Comparison of ENCODE assay signal across 24 cellular contexts in genomic region chr1:67754526-67754920, GRCh38.
DNase-seq lines count a peak whose midpoint lies in the region; ATAC-seq, FAIRE-seq and TF ChIP-seq lines count a peak whose summit lies in the region.
"Had no signal": no experiment of that assay in that cellular context is flagged by ENCODE, and none has a peak within 500 bp of the region (broad histone marks: within the 10 kb centered on the region; RNA-seq: fewer than 3 reads in every experiment).

No MANE protein-coding gene starts in this region.

- no peaks in the 10 kb centered on the region for H3K27me3 ChIP-seq in esophagus (ENCODE audit: control insufficient read depth in 1 of 2, insufficient read depth in 2 of 2, low read length in 2 of 2)
- H3K27me3 ChIP-seq: heart right ventricle, sigmoid colon, uterus had no signal

- DNase-seq in GM12891 (ENCODE audit: insufficient read length, low spot score) = no peak
- no peak for DNase-seq in posterior cingulate gyrus
- DNase-seq in HuH-7 (ENCODE audit: low spot score) = no peak
- DNase-seq: activated B cell treated with CpG ODN at 0.5 μM for 24 hours; activated gamma-delta T cell; CD4-positive, alpha-beta memory T cell; DMS53; heart right ventricle; midbrain; NCI-H510A treated with DMSO at 0.1 percent for 48 hours; sigmoid colon; SK-N-SH; uterus had no signal

- peaks cover 14% of the 10 kb centered on the region for H3K4me1 Mint-ChIP-seq in activated T-helper 17 cell treated with anti-CD3 and anti-CD28 coated beads, Interleukin-2, amount 50 U/mL, for 72 hours
- peaks cover 30% of the 10 kb centered on the region for H3K4me1 Mint-ChIP-seq in stimulated activated memory B cell treated with anti-CD40 and anti-IgM and Interleukin-4, amounts not matched to agents 10 μg/mL and 1 μg/mL and 100 μg/mL, for 72 hours

- no peaks in the 10 kb centered on the region for H3K9me3 ChIP-seq in esophagus (ENCODE audit: control insufficient read depth in 2 of 2, insufficient read depth in 1 of 2, low read depth in 1 of 2, low read length in 1 of 2)
- H3K9me3 ChIP-seq: heart right ventricle, sigmoid colon, SK-N-SH, uterus had no signal

- WGBS in esophagus, 2 donors = 76 to 91% methylated on average over 4 of the region's 4 CpGs

- ATAC-seq in activated T-helper 17 cell treated with anti-CD3 and anti-CD28 coated beads, Interleukin-2, amount 50 U/mL, for 72 hours (replicated peaks) = no peak
- no peak for ATAC-seq in stimulated activated memory B cell treated with anti-CD40 and anti-IgM and Interleukin-4, amounts not matched to agents 10 μg/mL and 1 μg/mL and 100 μg/mL, for 72 hours
- ATAC-seq in GM19452 (IDR thresholded peaks at IDR 0.05; ENCODE audit: unreplicated experiment) = no peak
- no peak for ATAC-seq in GM19395 (IDR thresholded peaks at IDR 0.05; ENCODE audit: unreplicated experiment)

- no peak overlapping the region for H3K4me3 Mint-ChIP-seq in activated T-helper 17 cell treated with anti-CD3 and anti-CD28 coated beads, Interleukin-2, amount 50 U/mL, for 72 hours
- H3K4me3 Mint-ChIP-seq in stimulated activated memory B cell treated with anti-CD40 and anti-IgM and Interleukin-4, amounts not matched to agents 10 μg/mL and 1 μg/mL and 100 μg/mL, for 72 hours = no peak overlapping the region
- H3K4me3 Mint-ChIP-seq: activated B cell treated with CpG ODN at 0.5 μM for 24 hours; activated CD4-positive, alpha-beta memory T cell treated with anti-CD3 and anti-CD28 coated beads for 36 hours; CD4-positive, alpha-beta memory T cell had no signal

- FAIRE-seq in GM12891 (lab: Jason Lieb, UNC) = peak; percentile 26
- FAIRE-seq: bronchial epithelial cell, endometrium, GM12878 had no signal

- H3K27ac Mint-ChIP-seq in activated T-helper 17 cell treated with anti-CD3 and anti-CD28 coated beads, Interleukin-2, amount 50 U/mL, for 72 hours = peak overlapping the region; percentile 63
- H3K27ac Mint-ChIP-seq in stimulated activated memory B cell treated with anti-CD40 and anti-IgM and Interleukin-4, amounts not matched to agents 10 μg/mL and 1 μg/mL and 100 μg/mL, for 72 hours = peak overlapping the region; percentile 21
- H3K27ac Mint-ChIP-seq: activated B cell treated with CpG ODN at 0.5 μM for 24 hours; activated CD4-positive, alpha-beta memory T cell treated with anti-CD3 and anti-CD28 coated beads for 36 hours had no signal

- H3K27me3 Mint-ChIP-seq in activated T-helper 17 cell treated with anti-CD3 and anti-CD28 coated beads, Interleukin-2, amount 50 U/mL, for 72 hours = peaks cover 7% of the 10 kb centered on the region
- peaks cover 13% of the 10 kb centered on the region for H3K27me3 Mint-ChIP-seq in stimulated activated memory B cell treated with anti-CD40 and anti-IgM and Interleukin-4, amounts not matched to agents 10 μg/mL and 1 μg/mL and 100 μg/mL, for 72 hours
- H3K27me3 Mint-ChIP-seq: CD4-positive, alpha-beta memory T cell had no signal

- intact Hi-C loops in posterior cingulate gyrus (cut with DNase I) = no loop called here

- no peak overlapping the region for H3K4me3 ChIP-seq in esophagus (ENCODE audit: low read depth in 1 of 2, low read length in 2 of 2)
- H3K4me3 ChIP-seq: coronary artery, GM12878, heart right ventricle, sigmoid colon, uterus had no signal

- TF ChIP-seq POLR2A in GM12891 (IDR thresholded peaks at IDR 0.05; ENCODE audit: low read depth, low read length) = no peak

- H3K4me1 ChIP-seq in esophagus (ENCODE audit: control insufficient read depth in 2 of 2, insufficient read depth in 2 of 2, low read length in 1 of 2) = peaks cover 7 to 14% of the 10 kb centered on the region in 2 donors

- H3K36me3 Mint-ChIP-seq in activated T-helper 17 cell treated with anti-CD3 and anti-CD28 coated beads, Interleukin-2, amount 50 U/mL, for 72 hours (ENCODE audit: low read depth) = no peaks in the 10 kb centered on the region
- H3K36me3 Mint-ChIP-seq in stimulated activated memory B cell treated with anti-CD40 and anti-IgM and Interleukin-4, amounts not matched to agents 10 μg/mL and 1 μg/mL and 100 μg/mL, for 72 hours = no peaks in the 10 kb centered on the region
- H3K36me3 Mint-ChIP-seq: activated CD4-positive, alpha-beta memory T cell treated with anti-CD3 and anti-CD28 coated beads for 36 hours; CD4-positive, alpha-beta memory T cell had no signal

- H3K27ac ChIP-seq in esophagus (ENCODE audit: low read depth in 2 of 2, low read length in 1 of 2) = peak overlapping the region; percentile 22 to 90
- H3K27ac ChIP-seq: heart right ventricle, HL-60, sigmoid colon, uterus had no signal

- H3K9me3 Mint-ChIP-seq in activated T-helper 17 cell treated with anti-CD3 and anti-CD28 coated beads, Interleukin-2, amount 50 U/mL, for 72 hours = no peaks in the 10 kb centered on the region
- H3K9me3 Mint-ChIP-seq in stimulated activated memory B cell treated with anti-CD40 and anti-IgM and Interleukin-4, amounts not matched to agents 10 μg/mL and 1 μg/mL and 100 μg/mL, for 72 hours = no peaks in the 10 kb centered on the region
- H3K9me3 Mint-ChIP-seq: activated B cell treated with CpG ODN at 0.5 μM for 24 hours; activated CD4-positive, alpha-beta memory T cell treated with anti-CD3 and anti-CD28 coated beads for 36 hours; CD4-positive, alpha-beta memory T cell had no signal

- H3K36me3 ChIP-seq in esophagus (ENCODE audit: control insufficient read depth in 2 of 2, insufficient read depth in 2 of 2, low read length in 1 of 2) = no peaks in the 10 kb centered on the region
- H3K36me3 ChIP-seq: heart right ventricle, sigmoid colon, uterus had no signal

TF ChIP-seq in GM12891, 5 proteins besides CTCF, POLR2A, EP300 and RAD21:
- TF ChIP-seq TAF1 (IDR thresholded peaks at IDR 0.05; ENCODE audit: low read depth, low read length) (no peak), POLR2AphosphoS5 (IDR thresholded peaks at IDR 0.05; ENCODE audit: low read depth, low read length) (no peak), PAX5 (IDR thresholded peaks at IDR 0.05; ENCODE audit: insufficient read depth, low read length, severe bottlenecking) (no peak), POU2F2 (IDR thresholded peaks at IDR 0.05; ENCODE audit: low read depth, low read length) (no peak), SPI1 (IDR thresholded peaks at IDR 0.05; ENCODE audit: low read depth, low read length) (no peak)
